Comparison of ENCODE assay signal across 1 cellular context in the genomic region with DNA sequence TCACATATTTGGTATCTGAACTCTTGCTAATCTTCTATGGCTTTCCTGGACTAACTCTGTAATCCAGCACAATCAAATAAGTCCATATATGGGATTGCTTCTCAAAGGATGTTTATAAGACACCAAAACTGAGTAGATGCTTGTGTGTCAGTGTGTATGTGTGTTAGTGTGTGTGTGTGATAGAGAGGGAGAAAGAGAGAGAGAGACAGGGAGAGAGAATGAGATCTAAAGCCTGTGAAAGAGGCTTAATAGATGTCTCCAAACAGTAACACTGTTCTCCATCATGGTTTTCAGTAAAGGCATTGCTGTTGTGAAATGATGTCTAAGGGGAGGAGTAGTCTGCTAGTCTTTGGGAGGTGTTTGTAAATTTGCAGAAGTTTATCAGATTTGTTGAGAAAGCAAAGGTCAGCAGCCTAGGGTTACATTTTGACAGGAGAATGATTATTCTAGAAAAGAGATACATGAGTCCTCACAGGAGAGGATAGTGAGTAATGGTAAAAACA.
TF ChIP-seq lines count a peak whose summit lies in the region.

No MANE protein-coding gene starts in this region.

TF ChIP-seq in IMR-90, 13 proteins besides CTCF, POLR2A, EP300 and RAD21:
- TF ChIP-seq FOS (IDR thresholded peaks at IDR 0.05; ENCODE audit: low read depth, low read length) (no peak), RFX5 (IDR thresholded peaks at IDR 0.05; ENCODE audit: low read depth, low read length) (no peak), MAZ (IDR thresholded peaks at IDR 0.05; ENCODE audit: borderline replicate concordance, low read depth, low read length) (no peak), NFE2L2 (IDR thresholded peaks at IDR 0.05; ENCODE audit: low read depth, low read length) (no peak)
